In genomic region chr11:102017029-102017428, GRCh38 we compare ENCODE assay signal across 2 cellular contexts.
TF ChIP-seq lines count a peak whose summit lies in the region.

No MANE protein-coding gene starts in this region.

TF ChIP-seq in HepG2, 621 proteins besides CTCF, POLR2A, EP300 and RAD21:
- TF ChIP-seq MAFF (IDR thresholded peaks at IDR 0.05; ENCODE audit: low read depth, low read length) (peak; percentile 20; the same call in 1 of the 2 replicates), MAFK (conservative IDR thresholded peaks at IDR 0.05 in 1 of 2, IDR thresholded peaks at IDR 0.05 in 1 of 2; ENCODE audit: low read length in 2 of 2) (peak in 1 of 2 experiments; percentile 42; a peak in 1 of 4 replicates), FOXO4 (CRISPR knock-in tag; conservative IDR thresholded peaks at IDR 0.05) (no peak)
TF ChIP-seq in HepG2: peak in this region for 2.

TF ChIP-seq in K562, 482 proteins besides CTCF, POLR2A, EP300 and RAD21:
- TF ChIP-seq SFPQ (IDR thresholded peaks at IDR 0.05; ENCODE audit: low read depth, low read length) (no peak), TBP (optimal IDR thresholded peaks at IDR 0.05; ENCODE audit: low read depth, low read length) (no peak), ZNF316 (IDR thresholded peaks at IDR 0.05) (0 out of 2 replicates have a peak, but pooled peaks have one; percentile 6)
